ENCODE assay signal across 12 cellular contexts in genomic region chr7:100484636-100485114, GRCh38. TPM values are rescaled to one million over a fixed set of nuclear protein-coding genes. Genes with fewer than 3 reads are reported as not detected.
DNase-seq lines count a peak whose midpoint lies in the region; ATAC-seq and TF ChIP-seq lines count a peak whose summit lies in the region.
"Had no signal": no experiment of that assay in that cellular context is flagged by ENCODE, and none has a peak within 500 bp of the region (broad histone marks: within the 10 kb centered on the region; RNA-seq: fewer than 3 reads in every experiment).

No MANE protein-coding gene starts in this region.

- intact Hi-C loops in activated CD4-positive, alpha-beta memory T cell treated with anti-CD3 and anti-CD28 coated beads for 36 hours (cut with micrococcal nuclease), result no loop called here

- H3K27me3 Mint-ChIP-seq in activated CD4-positive, alpha-beta memory T cell treated with anti-CD3 and anti-CD28 coated beads, Interleukin-2, amount 10 ng/mL, durations not matched to agents 7 days and 5 days, result peaks cover 4% of the 10 kb centered on the region
- H3K27me3 Mint-ChIP-seq in activated CD4-positive, alpha-beta memory T cell treated with anti-CD3 and anti-CD28 coated beads for 36 hours, result no peaks in the 10 kb centered on the region
- H3K27me3 Mint-ChIP-seq in T-helper 17 cell (no peaks in the 10 kb centered on the region), glutamatergic neuron (ENCODE audit: unreplicated experiment) (peaks cover 5% of the 10 kb centered on the region)
- H3K27me3 Mint-ChIP-seq: activated CD4-positive, alpha-beta T cell treated with anti-CD3 and anti-CD28 coated beads, Interleukin-2, amount 10 ng/mL, durations not matched to agents 7 days and 5 days had no signal

- POLR2A ChIA-PET in activated CD4-positive, alpha-beta memory T cell treated with anti-CD3 and anti-CD28 coated beads, Interleukin-2, amount 10 ng/mL, durations not matched to agents 7 days and 5 days (lab: Charles Lee), result no interaction called here
- POLR2A ChIA-PET in activated CD4-positive, alpha-beta memory T cell treated with anti-CD3 and anti-CD28 coated beads for 36 hours (lab: Charles Lee), result no interaction called here

- peak overlapping the region; percentile 34 for H3K4me3 Mint-ChIP-seq in activated CD4-positive, alpha-beta memory T cell treated with anti-CD3 and anti-CD28 coated beads, Interleukin-2, amount 10 ng/mL, durations not matched to agents 7 days and 5 days
- H3K4me3 Mint-ChIP-seq in activated CD4-positive, alpha-beta memory T cell treated with anti-CD3 and anti-CD28 coated beads for 36 hours, result no peak overlapping the region
- H3K4me3 Mint-ChIP-seq in T-helper 17 cell, result peak overlapping the region; percentile 70
- H3K4me3 Mint-ChIP-seq in glutamatergic neuron (ENCODE audit: unreplicated experiment), result peak overlapping the region; percentile 92

- H3K9me3 Mint-ChIP-seq in activated CD4-positive, alpha-beta memory T cell treated with anti-CD3 and anti-CD28 coated beads, Interleukin-2, amount 10 ng/mL, durations not matched to agents 7 days and 5 days, result no peaks in the 10 kb centered on the region
- no peaks in the 10 kb centered on the region for H3K9me3 Mint-ChIP-seq in activated CD4-positive, alpha-beta memory T cell treated with anti-CD3 and anti-CD28 coated beads for 36 hours
- H3K9me3 Mint-ChIP-seq in glutamatergic neuron (ENCODE audit: unreplicated experiment), result peaks cover 7% of the 10 kb centered on the region
- H3K9me3 Mint-ChIP-seq: activated CD4-positive, alpha-beta T cell treated with anti-CD3 and anti-CD28 coated beads, Interleukin-2, amount 10 ng/mL, durations not matched to agents 7 days and 5 days had no signal

- no peak for DNase-seq in activated CD4-positive, alpha-beta memory T cell treated with anti-CD3 and anti-CD28 coated beads, Interleukin-2, amount 10 ng/mL, durations not matched to agents 7 days and 5 days
- DNase-seq in activated CD4-positive, alpha-beta memory T cell treated with anti-CD3 and anti-CD28 coated beads for 36 hours, result no peak
- DNase-seq in T-helper 17 cell (no peak), glutamatergic neuron (no peak), substantia nigra (lab: John Stamatoyannopoulos, UW) (no peak), COLO829 (ENCODE audit: low spot score) (no peak)
- DNase-seq: activated CD4-positive, alpha-beta T cell treated with anti-CD3 and anti-CD28 coated beads, Interleukin-2, amount 10 ng/mL, durations not matched to agents 7 days and 5 days; AML-193; PC-3 had no signal

- TF ChIP-seq CTCF in glutamatergic neuron (IDR thresholded peaks at IDR 0.05; ENCODE audit: partially characterized antibody, unreplicated experiment), result no peak

- no peak overlapping the region for H3K27ac Mint-ChIP-seq in activated CD4-positive, alpha-beta memory T cell treated with anti-CD3 and anti-CD28 coated beads, Interleukin-2, amount 10 ng/mL, durations not matched to agents 7 days and 5 days
- H3K27ac Mint-ChIP-seq in activated CD4-positive, alpha-beta memory T cell treated with anti-CD3 and anti-CD28 coated beads for 36 hours, result no peak overlapping the region
- H3K27ac Mint-ChIP-seq in T-helper 17 cell (peak overlapping the region; percentile 79), glutamatergic neuron (ENCODE audit: unreplicated experiment) (peak overlapping the region; percentile 31)
- H3K27ac Mint-ChIP-seq: activated CD4-positive, alpha-beta T cell treated with anti-CD3 and anti-CD28 coated beads, Interleukin-2, amount 10 ng/mL, durations not matched to agents 7 days and 5 days had no signal

- H3K4me1 Mint-ChIP-seq in activated CD4-positive, alpha-beta memory T cell treated with anti-CD3 and anti-CD28 coated beads, Interleukin-2, amount 10 ng/mL, durations not matched to agents 7 days and 5 days, result peaks cover 12% of the 10 kb centered on the region
- peaks cover 9% of the 10 kb centered on the region for H3K4me1 Mint-ChIP-seq in activated CD4-positive, alpha-beta memory T cell treated with anti-CD3 and anti-CD28 coated beads for 36 hours (ENCODE audit: low read depth)
- H3K4me1 Mint-ChIP-seq in T-helper 17 cell (peaks cover 20% of the 10 kb centered on the region), glutamatergic neuron (ENCODE audit: low read depth, unreplicated experiment) (peaks cover 11% of the 10 kb centered on the region)

- H3K27ac ChIP-seq in substantia nigra (ENCODE audit: low read depth, low read length, poor library complexity, severe bottlenecking), result peak overlapping the region; percentile 59

- CTCF ChIA-PET in activated CD4-positive, alpha-beta memory T cell treated with anti-CD3 and anti-CD28 coated beads, Interleukin-2, amount 10 ng/mL, durations not matched to agents 7 days and 5 days (lab: Charles Lee), result interaction anchor here (0.7 kb wide), 1 partner anchor 75 kb away, joined by 8 read pairs; no protein-coding TSS in a partner anchor
- CTCF ChIA-PET in activated CD4-positive, alpha-beta memory T cell treated with anti-CD3 and anti-CD28 coated beads for 36 hours (lab: Charles Lee), result no interaction called here

- H3K9me3 ChIP-seq in T-helper 17 cell (ENCODE audit: control insufficient read depth, low read length, poor library complexity, severe bottlenecking), result no peaks in the 10 kb centered on the region

- ATAC-seq in T-helper 17 cell (no peak), HG02852 (IDR thresholded peaks at IDR 0.05; ENCODE audit: unreplicated experiment) (no peak), HG02759 (IDR thresholded peaks at IDR 0.05; ENCODE audit: unreplicated experiment) (no peak)
- ATAC-seq: PC-3 had no signal

- H3K36me3 Mint-ChIP-seq in activated CD4-positive, alpha-beta memory T cell treated with anti-CD3 and anti-CD28 coated beads, Interleukin-2, amount 10 ng/mL, durations not matched to agents 7 days and 5 days (ENCODE audit: low read depth), result no peaks in the 10 kb centered on the region
- no peaks in the 10 kb centered on the region for H3K36me3 Mint-ChIP-seq in activated CD4-positive, alpha-beta memory T cell treated with anti-CD3 and anti-CD28 coated beads for 36 hours
- H3K36me3 Mint-ChIP-seq in T-helper 17 cell (ENCODE audit: low read depth) (no peaks in the 10 kb centered on the region), glutamatergic neuron (ENCODE audit: unreplicated experiment) (no peaks in the 10 kb centered on the region)

RNA-seq across cellular contexts. Expression of gene NYAP1, which starts 0.9 kb away (rescaled TPM):
- total RNA-seq in activated CD4-positive, alpha-beta memory T cell treated with anti-CD3 and anti-CD28 coated beads, Interleukin-2, amount 10 ng/mL, durations not matched to agents 7 days and 5 days, result under 1 TPM; 0.05 to 0.13 TPM
- under 1 TPM; 0.17 to 0.24 TPM for total RNA-seq in activated CD4-positive, alpha-beta memory T cell treated with anti-CD3 and anti-CD28 coated beads for 36 hours
- total RNA-seq in T-helper 17 cell (1 to 10 TPM; 1.3 TPM), glutamatergic neuron (ENCODE audit: unreplicated experiment) (36.6 TPM)
- total RNA-seq: myocyte had no signal

RNA-seq across cellular contexts. Expression of gene TSC22D4, which starts 5.7 kb away (rescaled TPM):
- 100 to 1,000 TPM; 133 to 136 TPM for total RNA-seq in activated CD4-positive, alpha-beta memory T cell treated with anti-CD3 and anti-CD28 coated beads, Interleukin-2, amount 10 ng/mL, durations not matched to agents 7 days and 5 days
- 10 to 100 TPM; 87.8 to 89.5 TPM for total RNA-seq in activated CD4-positive, alpha-beta memory T cell treated with anti-CD3 and anti-CD28 coated beads for 36 hours
- 100 to 1,000 TPM in 1 of 2 donors, 10 to 100 TPM in 1; 94.7 to 104 TPM for total RNA-seq in T-helper 17 cell
- total RNA-seq in glutamatergic neuron (ENCODE audit: unreplicated experiment), result 39.6 TPM

RNA-seq across cellular contexts. Expression of gene SPACDR, which starts 20.6 kb away (rescaled TPM):
- total RNA-seq in activated CD4-positive, alpha-beta memory T cell treated with anti-CD3 and anti-CD28 coated beads, Interleukin-2, amount 10 ng/mL, durations not matched to agents 7 days and 5 days, result 1 to 10 TPM; 4.0 to 4.3 TPM
- 1 to 10 TPM; 3.5 to 3.9 TPM for total RNA-seq in activated CD4-positive, alpha-beta memory T cell treated with anti-CD3 and anti-CD28 coated beads for 36 hours
- total RNA-seq in T-helper 17 cell, result 1 to 10 TPM; 1.4 to 1.7 TPM
- 1.7 TPM for total RNA-seq in glutamatergic neuron (ENCODE audit: unreplicated experiment)

RNA-seq across cellular contexts. Expression of gene PPP1R35, which starts 48.4 kb away (rescaled TPM):
- total RNA-seq in activated CD4-positive, alpha-beta memory T cell treated with anti-CD3 and anti-CD28 coated beads, Interleukin-2, amount 10 ng/mL, durations not matched to agents 7 days and 5 days, result 100 to 1,000 TPM; 100 to 101 TPM
- 10 to 100 TPM; 76.0 to 76.5 TPM for total RNA-seq in activated CD4-positive, alpha-beta memory T cell treated with anti-CD3 and anti-CD28 coated beads for 36 hours
- total RNA-seq in T-helper 17 cell (10 to 100 TPM; 45.2 to 48.1 TPM), glutamatergic neuron (ENCODE audit: unreplicated experiment) (24.1 TPM)

RNA-seq across cellular contexts. Expression of gene AGFG2, which starts 54.3 kb away (rescaled TPM):
- total RNA-seq in activated CD4-positive, alpha-beta memory T cell treated with anti-CD3 and anti-CD28 coated beads, Interleukin-2, amount 10 ng/mL, durations not matched to agents 7 days and 5 days, result 10 to 100 TPM; 53.9 to 59.8 TPM
- total RNA-seq in activated CD4-positive, alpha-beta memory T cell treated with anti-CD3 and anti-CD28 coated beads for 36 hours, result 10 to 100 TPM; 60.9 to 62.5 TPM
- total RNA-seq in T-helper 17 cell, result 10 to 100 TPM; 33.1 to 45.9 TPM
- total RNA-seq in glutamatergic neuron (ENCODE audit: unreplicated experiment), result 5.7 TPM

Comparison
In these comparisons a context has a peak if more than half of its experiments do, and no peak if none do; other contexts are left out.
1. H3K27ac Mint-ChIP-seq: peak in T-helper 17 cell (single experiment) and glutamatergic neuron (single experiment); none in activated CD4-positive, alpha-beta memory T cell treated with anti-CD3 and anti-CD28 coated beads, Interleukin-2, amount 10 ng/mL, durations not matched to agents 7 days and 5 days (single experiment) and activated CD4-positive, alpha-beta memory T cell treated with anti-CD3 and anti-CD28 coated beads for 36 hours (single experiment).
2. RNA of gene NYAP1, which starts 0.9 kb away (total RNA-seq): 36.6 TPM in glutamatergic neuron (single experiment); 1.3 TPM in T-helper 17 cell, 0.17 to 0.24 TPM in activated CD4-positive, alpha-beta memory T cell treated with anti-CD3 and anti-CD28 coated beads for 36 hours and 0.05 to 0.13 TPM in activated CD4-positive, alpha-beta memory T cell treated with anti-CD3 and anti-CD28 coated beads, Interleukin-2, amount 10 ng/mL, durations not matched to agents 7 days and 5 days; every median in the first group is over 10 times any median in the second.